ENCODE assay signal across 23 cellular contexts in the genomic region with DNA sequence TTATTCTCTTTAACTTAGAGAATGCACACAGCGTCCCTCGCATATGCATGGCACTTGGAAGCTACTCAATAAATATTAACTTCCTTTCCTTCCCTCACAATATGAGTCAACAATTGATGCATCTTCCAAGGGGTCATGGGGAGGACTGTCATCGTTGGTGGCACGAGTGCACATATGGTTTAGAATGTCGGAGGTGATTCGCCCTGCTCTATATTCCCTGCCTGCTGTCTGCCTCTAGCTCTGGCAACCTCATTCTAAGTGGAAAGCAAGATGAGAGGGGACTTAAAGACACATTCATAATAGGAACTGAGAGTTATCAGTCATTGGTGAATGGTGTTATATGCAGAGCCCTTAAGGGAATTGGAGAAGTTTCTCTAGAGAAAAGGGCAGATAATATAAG. TPM values are rescaled to one million over a fixed set of nuclear protein-coding genes. Genes with fewer than 3 reads are reported as not detected.
DNase-seq lines count a peak whose midpoint lies in the region; ATAC-seq, FAIRE-seq and TF ChIP-seq lines count a peak whose summit lies in the region.
"Had no signal": no experiment of that assay in that cellular context is flagged by ENCODE, and none has a peak within 500 bp of the region (broad histone marks: within the 10 kb centered on the region; RNA-seq: fewer than 3 reads in every experiment).

No MANE protein-coding gene starts in this region.

- no peak overlapping the region for H3K4me3 Mint-ChIP-seq in stimulated activated naive CD8-positive, alpha-beta T cell treated with anti-CD3 and anti-CD28 coated beads, Interleukin-15, amount 100 ng/mL, for 72 hours
- no peak overlapping the region for H3K4me3 Mint-ChIP-seq in stimulated activated naive B cell treated with anti-CD40 and anti-IgM and Interleukin-4, amounts not matched to agents 10 μg/mL and 1 μg/mL and 100 μg/mL, for 72 hours
- H3K4me3 Mint-ChIP-seq: CD4-positive, CD25-positive, alpha-beta regulatory T cell had no signal

- no peak for DNase-seq in stimulated activated naive CD8-positive, alpha-beta T cell treated with anti-CD3 and anti-CD28 coated beads, Interleukin-15, Interleukin-2, amounts not matched to agents 100 U/mL and 50 U/mL, for 24 hours
- no peak for DNase-seq in stimulated activated naive CD8-positive, alpha-beta T cell treated with anti-CD3 and anti-CD28 coated beads, Interleukin-15, amount 100 ng/mL, for 72 hours
- DNase-seq in PC-3 (peak; percentile 7), GM12878 (ENCODE audit: low read depth, low spot score) (no peak), NCI-H345 (lab: John Stamatoyannopoulos, UW) (no peak), KBM-7 (no peak)
- no peak for DNase-seq in stimulated activated naive B cell treated with anti-CD40 and anti-IgM and Interleukin-4, amounts not matched to agents 10 μg/mL and 1 μg/mL and 100 μg/mL, for 72 hours
- DNase-seq: BE2C; CD4-positive, CD25-positive, alpha-beta regulatory T cell; COR-L47; DMS 273 treated with DMSO at 0.1 percent for 48 hours; DND-41; H7; NCI-H1417; NCI-H187; NCI-H2107; NCI-H510A treated with DMSO at 0.1 percent for 48 hours; NCI-H774; PC-9 had no signal

- TF ChIP-seq EP300 in GM12878 (IDR thresholded peaks at IDR 0.05; ENCODE audit: borderline replicate concordance in 1 of 2, control insufficient read depth in 1 of 2, low read depth in 2 of 2, low read length in 2 of 2) = no peak

- H3K4me3 ChIP-seq in PC-3 (ENCODE audit: low read length) (no peak overlapping the region), GM12878 (no peak overlapping the region)
- H3K4me3 ChIP-seq: PC-9 had no signal

- TF ChIP-seq RAD21 in GM12878 (IDR thresholded peaks at IDR 0.05; ENCODE audit: insufficient read depth, low read depth, low read length) = no peak

- no peaks in the 10 kb centered on the region for H3K9me2 ChIP-seq in PC-3 (replicated peaks; ENCODE audit: low read length)

- H3K9ac ChIP-seq in PC-3 (ENCODE audit: low read length) = no peak overlapping the region
- H3K9ac ChIP-seq in GM12878 (ENCODE audit: control insufficient read depth, insufficient read depth, low read length) = no peak overlapping the region
- H3K9ac ChIP-seq: KMS-11 had no signal

- H4K20me1 ChIP-seq in PC-3 (ENCODE audit: low read length) (no peaks in the 10 kb centered on the region), GM12878 (ENCODE audit: control insufficient read depth, insufficient read depth) (no peaks in the 10 kb centered on the region)

- WGBS in GM12878 (ENCODE audit: insufficient coverage, insufficient replicate concordance, low lambda C conversion rate, missing lambda C conversion rate) = 87% methylated on average over 6 of the region's 6 CpGs

- SMC1A ChIA-PET in GM12878 (lab: Charles Lee; ENCODE audit: uncharacterized antibody, unreplicated experiment) = interaction anchor here (1.1 to 2.2 kb wide), 2 partner anchors 313 to 315 kb away, joined by 5 read pairs; no protein-coding TSS in a partner anchor

- H3K4me2 ChIP-seq in PC-3 (ENCODE audit: low read length) (no peak overlapping the region), GM12878 (ENCODE audit: control insufficient read depth, insufficient read depth) (no peak overlapping the region)
- H3K4me2 ChIP-seq: KMS-11, PC-9 had no signal

- in situ Hi-C loops in GM12878 (cut with MboI) = no loop called here
- in situ Hi-C loops in KBM-7 (cut with MboI; ENCODE audit: low pct_unique_long_range_greater_than_20kb, low sequenced_read_pairs) = no loop called here

- intact Hi-C loops in PC-3 (cut with micrococcal nuclease) (no loop called here), GM12878 (cut with micrococcal nuclease; ENCODE audit: unreplicated experiment) (no loop called here)

- H3K27ac Mint-ChIP-seq in stimulated activated naive CD8-positive, alpha-beta T cell treated with anti-CD3 and anti-CD28 coated beads, Interleukin-15, amount 100 ng/mL, for 72 hours = no peak overlapping the region
- no peak overlapping the region for H3K27ac Mint-ChIP-seq in stimulated activated naive B cell treated with anti-CD40 and anti-IgM and Interleukin-4, amounts not matched to agents 10 μg/mL and 1 μg/mL and 100 μg/mL, for 72 hours

- no peak overlapping the region for H2AFZ ChIP-seq in PC-3 (ENCODE audit: low read length)
- H2AFZ ChIP-seq in GM12878 (ENCODE audit: control insufficient read depth, low read depth, low read length) = no peak overlapping the region
- H2AFZ ChIP-seq: PC-9 had no signal

- H3K4me1 Mint-ChIP-seq in stimulated activated naive CD8-positive, alpha-beta T cell treated with anti-CD3 and anti-CD28 coated beads, Interleukin-15, amount 100 ng/mL, for 72 hours = peaks cover 6% of the 10 kb centered on the region
- H3K4me1 Mint-ChIP-seq in stimulated activated naive B cell treated with anti-CD40 and anti-IgM and Interleukin-4, amounts not matched to agents 10 μg/mL and 1 μg/mL and 100 μg/mL, for 72 hours = peaks cover 2 to 10% of the 10 kb centered on the region in 2 donors
- H3K4me1 Mint-ChIP-seq: CD4-positive, CD25-positive, alpha-beta regulatory T cell had no signal

- TF ChIP-seq CTCF in PC-3 (conservative IDR thresholded peaks at IDR 0.05; ENCODE audit: low read depth, low read length) (no peak), GM12878 (IDR thresholded peaks at IDR 0.05 in 2 of 3, conservative IDR thresholded peaks at IDR 0.05 in 1 of 3; ENCODE audit: control insufficient read depth in 2 of 3, extremely low read depth in 1 of 3, insufficient read depth in 1 of 3, low read depth in 3 of 3, low read length in 3 of 3) (no peak)

- no peaks in the 10 kb centered on the region for H3K27me3 ChIP-seq in PC-3 (ENCODE audit: low read length)
- H3K27me3 ChIP-seq in GM12878 (replicated peaks in 1 of 2; ENCODE audit: control insufficient read depth in 2 of 2, insufficient read depth in 2 of 2, low read length in 1 of 2) = no peaks in the 10 kb centered on the region
- H3K27me3 ChIP-seq: BE2C had no signal

- no peaks in the 10 kb centered on the region for H3K36me3 ChIP-seq in PC-3 (ENCODE audit: low read depth, low read length)
- no peaks in the 10 kb centered on the region for H3K36me3 ChIP-seq in GM12878 (ENCODE audit: control insufficient read depth in 2 of 2, insufficient read depth in 2 of 2, low read length in 1 of 2)
- H3K36me3 ChIP-seq: BE2C had no signal

- no peaks in the 10 kb centered on the region for H3K27me3 Mint-ChIP-seq in stimulated activated naive CD8-positive, alpha-beta T cell treated with anti-CD3 and anti-CD28 coated beads, Interleukin-15, amount 100 ng/mL, for 72 hours
- H3K27me3 Mint-ChIP-seq in stimulated activated naive B cell treated with anti-CD40 and anti-IgM and Interleukin-4, amounts not matched to agents 10 μg/mL and 1 μg/mL and 100 μg/mL, for 72 hours = no peaks in the 10 kb centered on the region
- H3K27me3 Mint-ChIP-seq: CD4-positive, CD25-positive, alpha-beta regulatory T cell had no signal

- ATAC-seq in stimulated activated naive CD8-positive, alpha-beta T cell treated with anti-CD3 and anti-CD28 coated beads, Interleukin-15, Interleukin-2, amounts not matched to agents 100 U/mL and 50 U/mL, for 24 hours = peak; percentile 43
- no peak for ATAC-seq in stimulated activated naive CD8-positive, alpha-beta T cell treated with anti-CD3 and anti-CD28 coated beads, Interleukin-15, amount 100 ng/mL, for 72 hours
- ATAC-seq in PC-3 = no peak; the same call in 1 of the 2 replicates
- ATAC-seq in GM12878 = peak; percentile 27; the same call in 1 of the 3 replicates
- peak; percentile 83 to 93 for ATAC-seq in stimulated activated naive B cell treated with anti-CD40 and anti-IgM and Interleukin-4, amounts not matched to agents 10 μg/mL and 1 μg/mL and 100 μg/mL, for 72 hours (replicated peaks)
- no peak for ATAC-seq in GM21515 (IDR thresholded peaks at IDR 0.05; ENCODE audit: unreplicated experiment)

- POLR2A ChIA-PET in PC-3 (lab: Charles Lee; ENCODE audit: unreplicated experiment) (no interaction called here), GM12878 (lab: Charles Lee) (no interaction called here)

- no peak for TF ChIP-seq POLR2A in GM12878 (IDR thresholded peaks at IDR 0.05; ENCODE audit: low read depth, low read length)

- H3K9me3 ChIP-seq in PC-3 (ENCODE audit: low read length) = no peaks in the 10 kb centered on the region
- H3K9me3 ChIP-seq in GM12878 (replicated peaks; ENCODE audit: control insufficient read depth, insufficient read depth, low read length) = no peaks in the 10 kb centered on the region
- H3K9me3 ChIP-seq: BE2C had no signal

- BruUV-seq in PC-3 (replicated peaks; lab: Mats Ljungman, UMichigan) (no TSS peak), GM12878 (replicated peaks; lab: Mats Ljungman, UMichigan) (no TSS peak)

- H3K79me2 ChIP-seq in PC-3 (ENCODE audit: low read length) = no peaks in the 10 kb centered on the region
- no peaks in the 10 kb centered on the region for H3K79me2 ChIP-seq in GM12878 (ENCODE audit: control insufficient read depth, insufficient read depth, low read length)

- H3K4me1 ChIP-seq in PC-3 (ENCODE audit: insufficient read depth, low read length) = no peaks in the 10 kb centered on the region
- no peaks in the 10 kb centered on the region for H3K4me1 ChIP-seq in GM12878 (ENCODE audit: control insufficient read depth, insufficient read depth, low read length)
- H3K4me1 ChIP-seq: BE2C had no signal

- H3K27ac ChIP-seq in PC-3 (ENCODE audit: low read length) (no peak overlapping the region), GM12878 (ENCODE audit: control insufficient read depth, insufficient read depth) (no peak overlapping the region)
- H3K27ac ChIP-seq: KMS-11, PC-9 had no signal

- CTCF ChIA-PET in PC-3 (lab: Charles Lee) (interaction anchor here (0.7 kb wide), 1 partner anchor 280 kb away, joined by 3 read pairs; no protein-coding TSS in a partner anchor), GM12878 (lab: Yijun Ruan, JAX) (interaction anchor here (0.7 to 12.1 kb wide), 3 partner anchors 27 to 313 kb away, joined by 3 to 153 read pairs (median 4); no protein-coding TSS in a partner anchor)

- H3K36me3 Mint-ChIP-seq in stimulated activated naive B cell treated with anti-CD40 and anti-IgM and Interleukin-4, amounts not matched to agents 10 μg/mL and 1 μg/mL and 100 μg/mL, for 72 hours = peaks cover 15 to 27% of the 10 kb centered on the region in 2 donors

- no peaks in the 10 kb centered on the region for H3F3A ChIP-seq in PC-3 (ENCODE audit: low read length, unreplicated experiment)

- no peak for FAIRE-seq in GM12878 (lab: Jason Lieb, UNC)
- FAIRE-seq: A204.1, G401.6 had no signal

- H3K9me3 Mint-ChIP-seq in stimulated activated naive CD8-positive, alpha-beta T cell treated with anti-CD3 and anti-CD28 coated beads, Interleukin-15, amount 100 ng/mL, for 72 hours = no peaks in the 10 kb centered on the region
- H3K9me3 Mint-ChIP-seq in stimulated activated naive B cell treated with anti-CD40 and anti-IgM and Interleukin-4, amounts not matched to agents 10 μg/mL and 1 μg/mL and 100 μg/mL, for 72 hours = no peaks in the 10 kb centered on the region
- H3K9me3 Mint-ChIP-seq: CD4-positive, CD25-positive, alpha-beta regulatory T cell had no signal

- RAD21 ChIA-PET in GM12878 (lab: Charles Lee; ENCODE audit: unreplicated experiment) = interaction anchor here (1.3 to 1.4 kb wide), 2 partner anchors 275 to 315 kb away, joined by 3 to 5 read pairs; no protein-coding TSS in a partner anchor

RNA-seq across cellular contexts. Expression of gene MAK, which starts 44.6 kb away (rescaled TPM):
- total RNA-seq in PC-3 (2014; rRNA removed) (0.11 and 0.12 TPM in 2 replicates), GM12878 (2014; rRNA removed) (0.11 TPM in 2 replicates), GM12878 (2014; rRNA removed; fragmentation: Illumina TruSeq; extraction: Trizol) (0.05 and 0.13 TPM in 2 replicates), GM12878 (2021) (0.05 and 0.08 TPM in 2 replicates)
- total RNA-seq in GM12878 (2013; cell fraction: nucleolus; rRNA removed) = not detected in 2 replicates
- 0.09 TPM for polyA plus RNA-seq in GM12878 (2011; ENCODE audit: low read depth)
- polyA plus RNA-seq in GM12878 (2011; rRNA removed) (0.03 TPM in 1 of 2 replicates, not detected in the other), GM12878 (2014; fragmentation: Illumina TruSeq; extraction: Trizol) (0.09 and 0.21 TPM in 2 replicates), GM12878 (2014; fragmentation: Nextera tagmentation; extraction: Ambion mirVana) (under 1 TPM; 0.13 to 0.32 TPM), GM12878 (2014; rRNA removed) (0.01 and 0.03 TPM in 2 replicates), GM12878 (2016; fragmentation: Nextera tagmentation; extraction: Ambion mirVana) (under 1 TPM; 0.20 to 0.90 TPM)
- polyA plus RNA-seq in GM12878 (2011; cell fraction: cytosol; rRNA removed) = 0.02 and 0.04 TPM in 2 replicates
- polyA plus RNA-seq in GM12878 (2011; cell fraction: nucleus; rRNA removed) = 0.03 TPM in 1 of 2 replicates, not detected in the other
- polyA plus RNA-seq in GM12878 (2012) = 0.03 and 0.09 TPM in 2 replicates
- polyA minus RNA-seq in GM12878 (2011; rRNA and poly(A)+ RNA removed) = 0.10 TPM in 1 of 2 replicates, not detected in the other
- not detected in 2 replicates for polyA minus RNA-seq in GM12878 (2011; cell fraction: cytosol; rRNA and poly(A)+ RNA removed)
- polyA minus RNA-seq in GM12878 (2011; cell fraction: nucleus; rRNA and poly(A)+ RNA removed) = not detected in 2 replicates

RNA-seq across cellular contexts. Expression of gene TMEM14B, which starts 46.1 kb away (rescaled TPM):
- 93.8 and 115 TPM in 2 replicates for total RNA-seq in PC-3 (2014; rRNA removed)
- 74.8 and 87.1 TPM in 2 replicates for total RNA-seq in GM12878 (2013; cell fraction: nucleolus; rRNA removed)
- 88.5 and 97.1 TPM in 2 replicates for total RNA-seq in GM12878 (2014; rRNA removed)
- total RNA-seq in GM12878 (2014; rRNA removed; fragmentation: Illumina TruSeq; extraction: Trizol) = 93.2 and 94.0 TPM in 2 replicates
- 80.5 and 90.0 TPM in 2 replicates for total RNA-seq in GM12878 (2021)
- polyA plus RNA-seq in GM12878 (2011; ENCODE audit: low read depth) = 45.5 TPM
- polyA plus RNA-seq in GM12878 (2011; rRNA removed) = 167 and 257 TPM in 2 replicates
- polyA plus RNA-seq in GM12878 (2011; cell fraction: cytosol; rRNA removed) = 72.8 and 77.4 TPM in 2 replicates
- polyA plus RNA-seq in GM12878 (2011; cell fraction: nucleus; rRNA removed) = 48.1 and 50.6 TPM in 2 replicates
- 79.0 and 79.3 TPM in 2 replicates for polyA plus RNA-seq in GM12878 (2012)
- 95.9 and 117 TPM in 2 replicates for polyA plus RNA-seq in GM12878 (2014; fragmentation: Illumina TruSeq; extraction: Trizol)
- polyA plus RNA-seq in GM12878 (2014; fragmentation: Nextera tagmentation; extraction: Ambion mirVana) = 100 to 1,000 TPM; 366 to 399 TPM
- polyA plus RNA-seq in GM12878 (2014; rRNA removed) = 91.6 and 105 TPM in 2 replicates
- 100 to 1,000 TPM; 292 to 297 TPM for polyA plus RNA-seq in GM12878 (2016; fragmentation: Nextera tagmentation; extraction: Ambion mirVana)
- 60.1 and 64.4 TPM in 2 replicates for polyA minus RNA-seq in GM12878 (2011; rRNA and poly(A)+ RNA removed)
- 15.1 and 19.8 TPM in 2 replicates for polyA minus RNA-seq in GM12878 (2011; cell fraction: cytosol; rRNA and poly(A)+ RNA removed)
- polyA minus RNA-seq in GM12878 (2011; cell fraction: nucleus; rRNA and poly(A)+ RNA removed) = 35.1 and 44.6 TPM in 2 replicates

Comparison
In these comparisons a context has a peak if more than half of its experiments do, and no peak if none do; other contexts are left out.
1. ATAC-seq: peak in stimulated activated naive CD8-positive, alpha-beta T cell treated with anti-CD3 and anti-CD28 coated beads, Interleukin-15, Interleukin-2, amounts not matched to agents 100 U/mL and 50 U/mL, for 24 hours (single experiment), GM12878 (single experiment) and stimulated activated naive B cell treated with anti-CD40 and anti-IgM and Interleukin-4, amounts not matched to agents 10 μg/mL and 1 μg/mL and 100 μg/mL, for 72 hours (2 of 2); none in stimulated activated naive CD8-positive, alpha-beta T cell treated with anti-CD3 and anti-CD28 coated beads, Interleukin-15, amount 100 ng/mL, for 72 hours (single experiment), PC-3 (single experiment) and GM21515 (single experiment).